Comparison of ENCODE assay signal across 9 cellular contexts in the genomic region with DNA sequence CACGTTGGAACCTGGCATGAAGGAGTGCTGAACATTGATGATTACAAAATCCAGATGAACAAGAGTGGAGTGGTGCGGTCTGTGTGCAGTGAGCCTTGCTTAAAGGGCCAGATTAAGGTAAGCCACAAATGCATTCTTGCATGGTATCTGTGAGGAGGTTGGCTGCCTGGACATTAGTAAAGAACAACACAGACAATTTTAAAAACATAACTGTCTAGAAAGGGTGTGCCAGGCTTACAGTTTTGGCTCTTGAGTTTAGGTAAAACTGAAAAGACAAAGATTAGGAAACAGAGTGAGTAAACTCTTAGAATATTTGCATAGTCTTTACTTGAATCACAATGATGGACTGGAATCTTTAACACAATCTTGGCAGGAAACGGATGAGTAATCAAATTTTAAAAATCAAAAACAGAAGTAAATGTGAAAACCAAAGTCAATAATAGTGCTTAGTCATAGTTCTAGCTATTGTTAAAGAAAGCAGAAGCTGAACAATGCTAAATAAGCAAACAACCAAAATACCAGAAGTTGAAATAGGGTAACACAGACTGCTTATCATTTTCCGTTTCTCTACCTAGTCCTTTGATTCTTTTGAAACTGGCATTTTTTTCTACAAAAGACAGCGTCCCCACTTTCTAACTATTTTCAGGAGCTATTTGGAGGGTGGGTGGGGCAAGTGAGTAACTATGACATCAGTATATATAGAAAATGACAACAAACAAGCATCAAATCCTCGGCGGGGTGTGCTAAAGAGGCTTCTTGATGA.
DNase-seq lines count a peak whose midpoint lies in the region; ATAC-seq and TF ChIP-seq lines count a peak whose summit lies in the region.
"Had no signal": no experiment of that assay in that cellular context is flagged by ENCODE, and none has a peak within 500 bp of the region (broad histone marks: within the 10 kb centered on the region; RNA-seq: fewer than 3 reads in every experiment).

No MANE protein-coding gene starts in this region.

- H3K27me3 Mint-ChIP-seq in CD8-positive, alpha-beta memory T cell, result no peaks in the 10 kb centered on the region

- peak; percentile 92 for DNase-seq in GM04503 (ENCODE audit: low read depth)
- DNase-seq in Kasumi-1 (lab: John Stamatoyannopoulos, UW), result peak; percentile 8 to 17
- peak; percentile 64 to 94 for DNase-seq in cardiac fibroblast (ENCODE audit: low read depth in 2 of 2)
- no peak for DNase-seq in SK-N-DZ (ENCODE audit: low spot score)
- no peak for DNase-seq in CD8-positive, alpha-beta memory T cell
- no peak for DNase-seq in NCI-H2081 (lab: John Stamatoyannopoulos, UW)

- no peak for TF ChIP-seq CTCF in cardiac fibroblast (IDR thresholded peaks at IDR 0.05; ENCODE audit: low read depth, low read length)

- no peaks in the 10 kb centered on the region for H3K9me3 ChIP-seq in CD8-positive, alpha-beta memory T cell (ENCODE audit: low read length)

- peak overlapping the region in 1 of 2 donors; percentile 29 for H3K4me3 ChIP-seq in cardiac fibroblast (replicated peaks in 1 of 2; ENCODE audit: low read depth in 2 of 2, low read length in 2 of 2)
- no peak overlapping the region for H3K4me3 ChIP-seq in skin epidermis
- H3K4me3 ChIP-seq in CD8-positive, alpha-beta memory T cell (ENCODE audit: low read length), result no peak overlapping the region

- H3K27ac Mint-ChIP-seq in CD8-positive, alpha-beta memory T cell, result no peak overlapping the region
- H3K27ac Mint-ChIP-seq: nephron had no signal

- H3K4me1 Mint-ChIP-seq in CD8-positive, alpha-beta memory T cell, result no peaks in the 10 kb centered on the region
- H3K4me1 Mint-ChIP-seq: nephron had no signal

- no peak overlapping the region for H3K4me3 Mint-ChIP-seq in CD8-positive, alpha-beta memory T cell
- H3K4me3 Mint-ChIP-seq: nephron had no signal

- no peaks in the 10 kb centered on the region for H3K27me3 ChIP-seq in CD8-positive, alpha-beta memory T cell (ENCODE audit: insufficient read depth, low read length, poor library complexity, severe bottlenecking)

- H3K27ac ChIP-seq in skin epidermis, result peak overlapping the region in 12 of 21 experiments; percentile 13 to 88 (median 52)
- no peak overlapping the region for H3K27ac ChIP-seq in CD8-positive, alpha-beta memory T cell (ENCODE audit: low read depth, low read length)

- no peaks in the 10 kb centered on the region for H3K36me3 Mint-ChIP-seq in CD8-positive, alpha-beta memory T cell

- CTCF ChIA-PET in CD8-positive, alpha-beta memory T cell (lab: Charles Lee), result no interaction called here

- H3K4me1 ChIP-seq in CD8-positive, alpha-beta memory T cell (ENCODE audit: insufficient read depth, low read length), result no peaks in the 10 kb centered on the region

- no peaks in the 10 kb centered on the region for H3K9me3 Mint-ChIP-seq in CD8-positive, alpha-beta memory T cell
- H3K9me3 Mint-ChIP-seq: nephron had no signal

- no peaks in the 10 kb centered on the region for H3K36me3 ChIP-seq in CD8-positive, alpha-beta memory T cell (ENCODE audit: insufficient read depth, low read length)

- POLR2A ChIA-PET in CD8-positive, alpha-beta memory T cell (lab: Charles Lee), result no interaction called here

- peak; percentile 72 for ATAC-seq in GM21576 (IDR thresholded peaks at IDR 0.05; ENCODE audit: unreplicated experiment)

Comparison
In these comparisons a context has a peak if more than half of its experiments do, and no peak if none do; other contexts are left out.
1. DNase-seq: peak in GM04503 (single experiment), Kasumi-1 (2 of 2) and cardiac fibroblast (2 of 2); none in SK-N-DZ (single experiment), CD8-positive, alpha-beta memory T cell (0 of 5) and NCI-H2081 (0 of 2).